15 cellular contexts compared by ENCODE assay signal in genomic region chr18:36871801-36872200, GRCh38.
"Had no signal": no experiment of that assay in that cellular context is flagged by ENCODE, and none has a peak within 500 bp of the region (broad histone marks: within the 10 kb centered on the region; RNA-seq: fewer than 3 reads in every experiment).

No MANE protein-coding gene starts in this region.

- H3K4me3 Mint-ChIP-seq: immature natural killer cell, natural killer cell, neural progenitor cell, type B pancreatic cell had no signal

- H3K27ac ChIP-seq: foreskin keratinocyte, left ventricle myocardium inferior, lower lobe of right lung, neural progenitor cell, ovary, right atrium auricular region, sigmoid colon, skin epidermis had no signal

- H3K27ac Mint-ChIP-seq: natural killer cell, type B pancreatic cell had no signal

- H3K4me1 ChIP-seq: foreskin keratinocyte, left ventricle myocardium inferior, lower lobe of right lung, neural progenitor cell, right atrium auricular region, sigmoid colon had no signal

- H3K27me3 Mint-ChIP-seq: type B pancreatic cell had no signal

- H3K9me3 Mint-ChIP-seq: natural killer cell had no signal

- DNase-seq: erythroblast; foreskin keratinocyte; immature natural killer cell; left ventricle myocardium inferior; lower lobe of right lung; mucosa of descending colon; natural killer cell; nucleus accumbens; ovary; sigmoid colon; stimulated activated naive CD4-positive, alpha-beta T cell treated with Interleukin-2 at 50 U/mL for 16 hours had no signal

- ATAC-seq: foreskin keratinocyte, lower lobe of right lung, mucosa of descending colon, natural killer cell had no signal

- H3K36me3 ChIP-seq: lower lobe of right lung, neural progenitor cell, ovary, right atrium auricular region had no signal

- H3K4me3 ChIP-seq: left ventricle myocardium inferior, lower lobe of right lung, mucosa of descending colon, neural progenitor cell, ovary, right atrium auricular region, sigmoid colon, skin epidermis had no signal

- H3K27me3 ChIP-seq: foreskin keratinocyte, neural progenitor cell, ovary, right atrium auricular region, sigmoid colon had no signal

- H3K36me3 Mint-ChIP-seq: natural killer cell had no signal

- H3K4me1 Mint-ChIP-seq: immature natural killer cell had no signal

- H3K9me3 ChIP-seq: lower lobe of right lung, ovary, sigmoid colon had no signal

- H3K9ac ChIP-seq: neural progenitor cell had no signal
